In genomic region chr4:78684196-78685079, GRCh38 we compare ENCODE assay signal across 21 cellular contexts.
A peak's percentile ranks its signal among the peaks of the same experiment; 100 is the strongest.
DNase-seq lines count a peak whose midpoint lies in the region; ATAC-seq, FAIRE-seq and TF ChIP-seq lines count a peak whose summit lies in the region.
"Had no signal": no experiment of that assay in that cellular context is flagged by ENCODE, and none has a peak within 500 bp of the region (broad histone marks: within the 10 kb centered on the region; RNA-seq: fewer than 3 reads in every experiment).

No MANE protein-coding gene starts in this region.

- H3K79me2 ChIP-seq in SK-N-SH (ENCODE audit: insufficient read depth), result no peaks in the 10 kb centered on the region

- no peak for TF ChIP-seq RAD21 in SK-N-SH (IDR thresholded peaks at IDR 0.05; ENCODE audit: low read length)

- no peak overlapping the region for H3K4me2 ChIP-seq in SK-N-SH

- FAIRE-seq in GM12891 (lab: Jason Lieb, UNC), result peak; percentile 5
- FAIRE-seq: HepG2 had no signal

- TF ChIP-seq CTCF in SK-N-SH (IDR thresholded peaks at IDR 0.05), result no peak
- TF ChIP-seq CTCF in fibroblast of pulmonary artery (IDR thresholded peaks at IDR 0.05; ENCODE audit: low read length, missing control alignments), result no peak
- TF ChIP-seq CTCF in retinal pigment epithelial cell (conservative IDR thresholded peaks at IDR 0.05; ENCODE audit: low read depth, low read length), result no peak

- no peaks in the 10 kb centered on the region for H3K9me3 ChIP-seq in SK-N-SH
- H3K9me3 ChIP-seq: BLaER1 treated with 17β-estradiol and CSF1 and Interleukin-3, amounts not matched to agents 10 nM and 100 nM; body of pancreas; thoracic aorta had no signal

- H3K27me3 ChIP-seq in SK-N-SH (ENCODE audit: insufficient read depth), result no peaks in the 10 kb centered on the region
- H3K27me3 ChIP-seq: BLaER1 treated with 17β-estradiol and CSF1 and Interleukin-3, amounts not matched to agents 10 nM and 100 nM; body of pancreas had no signal

- CTCF ChIA-PET in SK-N-SH (lab: Yijun Ruan, JAX), result interaction anchor here (0.5 kb wide), 1 partner anchor 169 kb away, joined by 3 read pairs; no protein-coding TSS in a partner anchor

- no peaks in the 10 kb centered on the region; a peak in 1 of 4 replicates for H3K4me1 ChIP-seq in SK-N-SH (ENCODE audit: control insufficient read depth in 1 of 2, insufficient read depth in 2 of 2, low read depth in 1 of 2, low read length in 1 of 2)
- H3K4me1 ChIP-seq: body of pancreas had no signal

- no peaks in the 10 kb centered on the region for H4K20me1 ChIP-seq in SK-N-SH (ENCODE audit: insufficient read depth)
- H4K20me1 ChIP-seq: BLaER1 treated with 17β-estradiol and CSF1 and Interleukin-3, amounts not matched to agents 10 nM and 100 nM had no signal

- POLR2A ChIA-PET in SK-N-SH (lab: Yijun Ruan, JAX), result no interaction called here

- H3K9ac ChIP-seq in SK-N-SH, result no peak overlapping the region
- H3K9ac ChIP-seq: BLaER1 treated with 17β-estradiol and CSF1 and Interleukin-3, amounts not matched to agents 10 nM and 100 nM had no signal

- H3K4me3 ChIP-seq in SK-N-SH (ENCODE audit: low read depth in 2 of 2, low read length in 1 of 2) (no peak overlapping the region), fibroblast of pulmonary artery (replicated peaks; ENCODE audit: low read depth, low read length) (no peak overlapping the region), retinal pigment epithelial cell (ENCODE audit: low read length) (no peak overlapping the region)
- H3K4me3 ChIP-seq: BLaER1 treated with 17β-estradiol and CSF1 and Interleukin-3, amounts not matched to agents 10 nM and 100 nM; body of pancreas; thoracic aorta had no signal

- no peaks in the 10 kb centered on the region for H3K36me3 ChIP-seq in SK-N-SH (replicated peaks in 1 of 2; ENCODE audit: control insufficient read depth in 1 of 2, insufficient read depth in 2 of 2, low read length in 1 of 2)
- H3K36me3 ChIP-seq: thoracic aorta had no signal

- H3K27ac ChIP-seq in SK-N-SH (ENCODE audit: low read depth in 2 of 2, low read length in 1 of 2), result peak overlapping the region; percentile 4 to 13; a peak in 1 of 4 replicates
- H3K27ac ChIP-seq: BLaER1 treated with 17β-estradiol and CSF1 and Interleukin-3, amounts not matched to agents 10 nM and 100 nM; body of pancreas; RWPE1; thoracic aorta had no signal

- H2AFZ ChIP-seq in SK-N-SH (ENCODE audit: low read depth), result peak overlapping the region; percentile 3; the same call in 1 of the 2 replicates

- 65% methylated on average over 7 of the region's 7 CpGs for WGBS in SK-N-SH (ENCODE audit: low lambda C conversion rate)

- no peak for TF ChIP-seq POLR2A in GM12891 (IDR thresholded peaks at IDR 0.05; ENCODE audit: low read depth, low read length)

- H3F3A ChIP-seq in SK-N-SH (replicated peaks; ENCODE audit: insufficient read depth), result peaks cover 4% of the 10 kb centered on the region

- ATAC-seq in HG03565 (IDR thresholded peaks at IDR 0.05; ENCODE audit: unreplicated experiment), result no peak
- ATAC-seq in HG02642 (IDR thresholded peaks at IDR 0.05; ENCODE audit: poor library complexity, unreplicated experiment), result no peak
- ATAC-seq in HG03520 (IDR thresholded peaks at IDR 0.05; ENCODE audit: unreplicated experiment), result no peak
- ATAC-seq: body of pancreas; HepG2; stimulated activated effector memory CD8-positive, alpha-beta T cell treated with anti-CD3 and anti-CD28 coated beads, Interleukin-12 subunit alpha, Interleukin-12 subunit beta, amount 100 ng/mL, for 72 hours had no signal

- H3K9me2 ChIP-seq in SK-N-SH, result no peaks in the 10 kb centered on the region

- DNase-seq in GM12891 (ENCODE audit: insufficient read length, low spot score), result no peak
- DNase-seq in SK-N-SH, result no peak
- DNase-seq in fibroblast of pulmonary artery (ENCODE audit: low read depth), result peak; percentile 67
- DNase-seq in retinal pigment epithelial cell (ENCODE audit: low read depth), result peak; percentile 49
- DNase-seq in NCI-H1092 treated with DMSO at 0.1 percent for 48 hours (lab: John Stamatoyannopoulos, UW), result no peak
- DNase-seq: activated CD4-positive, alpha-beta T cell treated with anti-CD3 and anti-CD28 coated beads, Interleukin-2, amount 50 U/mL, for 1 hour; activated naive CD4-positive, alpha-beta T cell treated with anti-CD3 and anti-CD28 coated beads for 36 hours; body of pancreas; GF-D8; immature natural killer cell; NCI-H1930; NCI-H446 treated with DMSO at 0.1 percent for 48 hours; NK-92 treated with Interleukin-12 subunit alpha and Interleukin-12 subunit beta, amount 100 ng/mL, for 24 hours had no signal

- TF ChIP-seq EP300 in SK-N-SH (IDR thresholded peaks at IDR 0.05; ENCODE audit: borderline replicate concordance in 1 of 2, low read depth in 1 of 2, low read length in 1 of 2), result no peak

TF ChIP-seq in GM12891, 5 proteins besides CTCF, POLR2A, EP300 and RAD21:
- TF ChIP-seq POLR2AphosphoS5 (IDR thresholded peaks at IDR 0.05; ENCODE audit: low read depth, low read length), result no peak
- TF ChIP-seq PAX5 (IDR thresholded peaks at IDR 0.05; ENCODE audit: insufficient read depth, low read length, severe bottlenecking), result no peak
- no peak for TF ChIP-seq POU2F2 (IDR thresholded peaks at IDR 0.05; ENCODE audit: low read depth, low read length)
- TF ChIP-seq TAF1 (IDR thresholded peaks at IDR 0.05; ENCODE audit: low read depth, low read length), result no peak
TF ChIP-seq in GM12891: peak in this region for 0.

TF ChIP-seq in SK-N-SH, 30 proteins besides CTCF, POLR2A, EP300 and RAD21:
- TF ChIP-seq MEF2A (IDR thresholded peaks at IDR 0.05; ENCODE audit: borderline replicate concordance, low read depth) (no peak), FOSL2 (IDR thresholded peaks at IDR 0.05; ENCODE audit: borderline replicate concordance, low read depth) (no peak), GATA2 (CRISPR knock-in tag; IDR thresholded peaks at IDR 0.05) (no peak), EZH2phosphoT487 (IDR thresholded peaks at IDR 0.05; ENCODE audit: borderline replicate concordance, low read depth) (no peak)

Comparison
In these comparisons a context has a peak if more than half of its experiments do, and no peak if none do; other contexts are left out.
1. DNase-seq: peak in fibroblast of pulmonary artery (single experiment) and retinal pigment epithelial cell (single experiment); none in GM12891 (single experiment), SK-N-SH (single experiment) and NCI-H1092 treated with DMSO at 0.1 percent for 48 hours (single experiment).